Comparison of ENCODE assay signal across 10 cellular contexts in the genomic region with DNA sequence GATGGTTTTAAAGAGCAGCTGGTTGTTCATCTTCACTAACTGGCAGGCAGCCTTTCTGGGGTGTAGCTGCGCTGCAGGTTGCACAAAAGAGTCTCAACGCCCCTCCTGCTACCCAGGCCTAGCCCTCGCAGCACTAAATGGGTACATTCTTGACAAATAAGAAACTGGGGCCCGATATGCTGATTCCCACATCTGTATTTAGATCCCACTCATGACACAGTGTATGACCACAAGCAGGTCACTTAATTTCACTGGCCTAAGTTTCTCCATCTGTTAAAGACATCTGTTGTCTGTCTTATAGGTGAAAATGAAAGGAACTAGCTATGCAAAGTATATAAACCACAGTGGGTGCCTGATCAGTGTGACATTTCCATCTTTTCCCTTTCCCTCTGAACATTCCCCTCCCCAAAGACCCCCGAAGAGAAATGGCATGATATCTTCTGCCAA.
A peak's percentile ranks its signal among the peaks of the same experiment; 100 is the strongest.
DNase-seq lines count a peak whose midpoint lies in the region; ATAC-seq and TF ChIP-seq lines count a peak whose summit lies in the region.
"Had no signal": no experiment of that assay in that cellular context is flagged by ENCODE, and none has a peak within 500 bp of the region (broad histone marks: within the 10 kb centered on the region; RNA-seq: fewer than 3 reads in every experiment).

No MANE protein-coding gene starts in this region.

- no peaks in the 10 kb centered on the region for H3K36me3 ChIP-seq in DOHH2 (ENCODE audit: control insufficient read depth, low read length)
- no peaks in the 10 kb centered on the region for H3K36me3 ChIP-seq in colonic mucosa
- H3K36me3 ChIP-seq in CD8-positive, alpha-beta memory T cell (ENCODE audit: insufficient read depth, low read length), result no peaks in the 10 kb centered on the region

- H3K4me3 ChIP-seq in DOHH2 (ENCODE audit: low read length) (no peak overlapping the region), colonic mucosa (no peak overlapping the region)
- H3K4me3 ChIP-seq in CD8-positive, alpha-beta memory T cell (ENCODE audit: low read length), result no peak overlapping the region

- no peaks in the 10 kb centered on the region for H3F3A ChIP-seq in DOHH2 (ENCODE audit: control insufficient read depth, insufficient read depth)

- peak; percentile 79 for ATAC-seq in HG03097 (IDR thresholded peaks at IDR 0.05; ENCODE audit: low FRiP score, unreplicated experiment)

- H3K9me3 Mint-ChIP-seq in activated CD4-positive, alpha-beta T cell treated with anti-CD3 and anti-CD28 coated beads, Interleukin-2, amount 10 ng/mL, durations not matched to agents 7 days and 5 days, result peaks cover 12% of the 10 kb centered on the region
- H3K9me3 Mint-ChIP-seq in CD8-positive, alpha-beta memory T cell, result peaks cover 2 to 15% (median 11%) of the 10 kb centered on the region in 5 donors

- H3K27me3 ChIP-seq in DOHH2 (ENCODE audit: control insufficient read depth, low read length) (0 out of 2 replicates have a peak, but pooled peaks cover 2% of the 10 kb centered on the region), colonic mucosa (no peaks in the 10 kb centered on the region)
- H3K27me3 ChIP-seq in CD8-positive, alpha-beta memory T cell (ENCODE audit: insufficient read depth, low read length, poor library complexity, severe bottlenecking), result no peaks in the 10 kb centered on the region

- no peak overlapping the region for H3K4me3 Mint-ChIP-seq in activated CD4-positive, alpha-beta T cell treated with anti-CD3 and anti-CD28 coated beads, Interleukin-2, amount 10 ng/mL, durations not matched to agents 7 days and 5 days
- H3K4me3 Mint-ChIP-seq in CD8-positive, alpha-beta memory T cell, result no peak overlapping the region
- H3K4me3 Mint-ChIP-seq: CD4-positive, CD25-positive, alpha-beta regulatory T cell had no signal

- peaks cover 5% of the 10 kb centered on the region; the same call in 1 of the 2 replicates for H3K9me3 ChIP-seq in DOHH2 (ENCODE audit: control insufficient read depth, insufficient read depth, low read length)
- H3K9me3 ChIP-seq in colonic mucosa, result no peaks in the 10 kb centered on the region
- H3K9me3 ChIP-seq in CD8-positive, alpha-beta memory T cell (ENCODE audit: low read length), result no peaks in the 10 kb centered on the region

- H3K36me3 Mint-ChIP-seq in activated CD4-positive, alpha-beta T cell treated with anti-CD3 and anti-CD28 coated beads, Interleukin-2, amount 10 ng/mL, durations not matched to agents 7 days and 5 days (ENCODE audit: low read depth), result peaks cover 4% of the 10 kb centered on the region
- H3K36me3 Mint-ChIP-seq in CD8-positive, alpha-beta memory T cell, result peaks cover 0 to 1% (median 0%) of the 10 kb centered on the region in 3 donors
- H3K36me3 Mint-ChIP-seq: CD4-positive, CD25-positive, alpha-beta regulatory T cell had no signal

- TF ChIP-seq CTCF in DOHH2 (IDR thresholded peaks at IDR 0.05; ENCODE audit: low read depth, low read length, poor library complexity, severe bottlenecking), result no peak
- no peak for TF ChIP-seq CTCF in GM20000 (IDR thresholded peaks at IDR 0.05; ENCODE audit: extremely low read depth, missing control alignments)
- TF ChIP-seq CTCF in colonic mucosa (IDR thresholded peaks at IDR 0.05), result no peak

- H3K79me2 ChIP-seq in DOHH2 (ENCODE audit: control insufficient read depth, low read length), result no peaks in the 10 kb centered on the region

- CTCF ChIA-PET in activated CD4-positive, alpha-beta T cell treated with anti-CD3 and anti-CD28 coated beads, Interleukin-2, amount 10 ng/mL, durations not matched to agents 7 days and 5 days (lab: Charles Lee), result interaction anchor here (1.2 kb wide), 1 partner anchor 88 kb away, joined by 3 read pairs; no protein-coding TSS in a partner anchor
- CTCF ChIA-PET in CD8-positive, alpha-beta memory T cell (lab: Charles Lee), result no interaction called here

- H3K27me3 Mint-ChIP-seq in activated CD4-positive, alpha-beta T cell treated with anti-CD3 and anti-CD28 coated beads, Interleukin-2, amount 10 ng/mL, durations not matched to agents 7 days and 5 days, result peaks cover 2% of the 10 kb centered on the region
- peaks cover 3 to 8% of the 10 kb centered on the region in 2 donors for H3K27me3 Mint-ChIP-seq in CD8-positive, alpha-beta memory T cell

- peak; percentile 43 for DNase-seq in GM20000 (ENCODE audit: low spot score)
- DNase-seq in cerebellar cortex (ENCODE audit: low spot score), result peak; percentile 16
- no peak for DNase-seq in posterior cingulate gyrus
- no peak for DNase-seq in activated CD4-positive, alpha-beta T cell treated with anti-CD3 and anti-CD28 coated beads, Interleukin-2, amount 10 ng/mL, durations not matched to agents 7 days and 5 days
- no peak for DNase-seq in colonic mucosa
- no peak for DNase-seq in CD8-positive, alpha-beta memory T cell
- DNase-seq: CD4-positive, CD25-positive, alpha-beta regulatory T cell; Right ventricle myocardium superior had no signal

- H3K9ac ChIP-seq in colonic mucosa (ENCODE audit: low read depth in 2 of 2, low read length in 2 of 2), result no peak overlapping the region

- no peaks in the 10 kb centered on the region for H4K20me1 ChIP-seq in DOHH2 (ENCODE audit: control insufficient read depth, insufficient read depth, low read depth, low read length)

- H3K4me2 ChIP-seq in DOHH2 (ENCODE audit: low read length), result 0 out of 2 replicates have a peak overlapping the region, but pooled peaks have one; percentile 4

- no peak overlapping the region for H3K27ac Mint-ChIP-seq in activated CD4-positive, alpha-beta T cell treated with anti-CD3 and anti-CD28 coated beads, Interleukin-2, amount 10 ng/mL, durations not matched to agents 7 days and 5 days
- peak overlapping the region in 1 of 8 donors; percentile 43 for H3K27ac Mint-ChIP-seq in CD8-positive, alpha-beta memory T cell
- H3K27ac Mint-ChIP-seq: CD4-positive, CD25-positive, alpha-beta regulatory T cell had no signal

- H3K9me2 ChIP-seq in DOHH2 (replicated peaks; ENCODE audit: control insufficient read depth, low read length), result no peaks in the 10 kb centered on the region

- peaks cover 9% of the 10 kb centered on the region for H3K4me1 Mint-ChIP-seq in activated CD4-positive, alpha-beta T cell treated with anti-CD3 and anti-CD28 coated beads, Interleukin-2, amount 10 ng/mL, durations not matched to agents 7 days and 5 days
- no peaks in the 10 kb centered on the region for H3K4me1 Mint-ChIP-seq in CD8-positive, alpha-beta memory T cell
- H3K4me1 Mint-ChIP-seq: CD4-positive, CD25-positive, alpha-beta regulatory T cell had no signal

- intact Hi-C loops in posterior cingulate gyrus (cut with DNase I), result no loop called here
- intact Hi-C loops in colonic mucosa (cut with DNase I), result no loop called here

- H3K27ac ChIP-seq in DOHH2 (ENCODE audit: low read depth, low read length) (no peak overlapping the region), colonic mucosa (no peak overlapping the region)
- H3K27ac ChIP-seq in CD8-positive, alpha-beta memory T cell (ENCODE audit: low read depth, low read length), result no peak overlapping the region

- POLR2A ChIA-PET in activated CD4-positive, alpha-beta T cell treated with anti-CD3 and anti-CD28 coated beads, Interleukin-2, amount 10 ng/mL, durations not matched to agents 7 days and 5 days (lab: Charles Lee), result no interaction called here
- POLR2A ChIA-PET in CD8-positive, alpha-beta memory T cell (lab: Charles Lee), result no interaction called here

- H3K4me1 ChIP-seq in DOHH2 (ENCODE audit: control insufficient read depth, low read length) (peaks cover 5% of the 10 kb centered on the region), colonic mucosa (no peaks in the 10 kb centered on the region)
- no peaks in the 10 kb centered on the region for H3K4me1 ChIP-seq in CD8-positive, alpha-beta memory T cell (ENCODE audit: insufficient read depth, low read length)

Comparison
In these comparisons a context has a peak if more than half of its experiments do, and no peak if none do; other contexts are left out.
1. DNase-seq: peak in GM20000 (single experiment) and cerebellar cortex (single experiment); none in posterior cingulate gyrus (0 of 10), activated CD4-positive, alpha-beta T cell treated with anti-CD3 and anti-CD28 coated beads, Interleukin-2, amount 10 ng/mL, durations not matched to agents 7 days and 5 days (single experiment), colonic mucosa (single experiment) and CD8-positive, alpha-beta memory T cell (0 of 5).